ENCODE assay signal across 21 cellular contexts in genomic region chr17:70108166-70108565, GRCh38. TPM values are rescaled to one million over a fixed set of nuclear protein-coding genes. Genes with fewer than 3 reads are reported as not detected.
DNase-seq lines count a peak whose midpoint lies in the region; ATAC-seq, FAIRE-seq and TF ChIP-seq lines count a peak whose summit lies in the region.
"Had no signal": no experiment of that assay in that cellular context is flagged by ENCODE, and none has a peak within 500 bp of the region (broad histone marks: within the 10 kb centered on the region; RNA-seq: fewer than 3 reads in every experiment).

No MANE protein-coding gene starts in this region.

- peaks cover 26% of the 10 kb centered on the region for H3K4me1 Mint-ChIP-seq in astrocyte (ENCODE audit: low read depth, unreplicated experiment)
- H3K4me1 Mint-ChIP-seq: B cell; CD4-positive, alpha-beta memory T cell had no signal

- DNase-seq in astrocyte (ENCODE audit: low read depth) (peak; percentile 8), sciatic nerve (ENCODE audit: low spot score) (no peak), NCI-H2196 (lab: John Stamatoyannopoulos, UW; ENCODE audit: unreplicated experiment) (no peak), SKM-1 (lab: John Stamatoyannopoulos, UW; ENCODE audit: unreplicated experiment) (no peak), AG08395 (ENCODE audit: low spot score) (no peak), DMS153 (lab: John Stamatoyannopoulos, UW) (no peak)
- DNase-seq: 8988T; ACHN; C1 segment of cervical spinal cord; Calu3; CD4-positive, alpha-beta memory T cell; COR-L47; DND-41; GOT3; HFFc6 had no signal

- no peaks in the 10 kb centered on the region for H3K9me3 Mint-ChIP-seq in astrocyte (ENCODE audit: unreplicated experiment)
- H3K9me3 Mint-ChIP-seq: HFFc6 had no signal

- no peaks in the 10 kb centered on the region for H4K20me1 ChIP-seq in BLaER1 treated with 17β-estradiol and CSF1 and Interleukin-3, amounts not matched to agents 10 nM and 100 nM
- no peaks in the 10 kb centered on the region for H4K20me1 ChIP-seq in astrocyte (ENCODE audit: insufficient read depth, low read length)

- no peaks in the 10 kb centered on the region for H3K27me3 Mint-ChIP-seq in astrocyte (ENCODE audit: low read depth, unreplicated experiment)
- H3K27me3 Mint-ChIP-seq: B cell had no signal

- peak overlapping the region; percentile 79 for H3K27ac Mint-ChIP-seq in astrocyte (ENCODE audit: unreplicated experiment)
- H3K27ac Mint-ChIP-seq: B cell; CD4-positive, alpha-beta memory T cell; HFFc6 had no signal

- H3K27ac ChIP-seq in BLaER1 treated with 17β-estradiol and CSF1 and Interleukin-3, amounts not matched to agents 10 nM and 100 nM: no peak overlapping the region
- H3K27ac ChIP-seq in astrocyte (ENCODE audit: low read depth, low read length): no peak overlapping the region
- H3K27ac ChIP-seq: A549 had no signal

- peak overlapping the region in 6 of 11 experiments; percentile 78 to 87 (median 82); a peak in 10 of 22 replicates for H3K4me2 ChIP-seq in BLaER1 treated with 17β-estradiol and CSF1 and Interleukin-3, amounts not matched to agents 10 nM and 100 nM
- H3K4me2 ChIP-seq in astrocyte (ENCODE audit: low read length): no peak overlapping the region
- H3K4me2 ChIP-seq: A549 had no signal

- H3K79me2 ChIP-seq in astrocyte (ENCODE audit: insufficient read depth, low read length): no peaks in the 10 kb centered on the region

- H3K9ac ChIP-seq in BLaER1 treated with 17β-estradiol and CSF1 and Interleukin-3, amounts not matched to agents 10 nM and 100 nM: no peak overlapping the region
- no peak overlapping the region for H3K9ac ChIP-seq in astrocyte (ENCODE audit: low read length)

- no peak overlapping the region for H2AFZ ChIP-seq in astrocyte (ENCODE audit: low read depth, low read length)

- peaks cover 12 to 43% (median 27%) of the 10 kb centered on the region in 11 experiments for H3K9me3 ChIP-seq in BLaER1 treated with 17β-estradiol and CSF1 and Interleukin-3, amounts not matched to agents 10 nM and 100 nM (replicated peaks in 1 of 11)
- H3K9me3 ChIP-seq in astrocyte (ENCODE audit: insufficient read depth, low read depth, low read length): no peaks in the 10 kb centered on the region
- H3K9me3 ChIP-seq: A549, HAP-1 had no signal

- intact Hi-C loops in sciatic nerve (cut with DNase I): no loop called here

- no peaks in the 10 kb centered on the region for H3K36me3 Mint-ChIP-seq in astrocyte (ENCODE audit: low read depth, unreplicated experiment)
- H3K36me3 Mint-ChIP-seq: CD4-positive, alpha-beta memory T cell had no signal

- no peak overlapping the region for H3K4me3 Mint-ChIP-seq in astrocyte (ENCODE audit: unreplicated experiment)
- H3K4me3 Mint-ChIP-seq: B cell; CD4-positive, alpha-beta memory T cell; HFFc6 had no signal

- peaks cover 21 to 62% (median 47%) of the 10 kb centered on the region in 10 experiments for H3K4me1 ChIP-seq in BLaER1 treated with 17β-estradiol and CSF1 and Interleukin-3, amounts not matched to agents 10 nM and 100 nM
- peaks cover 9% of the 10 kb centered on the region for H3K4me1 ChIP-seq in astrocyte (ENCODE audit: insufficient read depth, low read length)
- H3K4me1 ChIP-seq: A549, HAP-1 had no signal

- H3K27me3 ChIP-seq in BLaER1 treated with 17β-estradiol and CSF1 and Interleukin-3, amounts not matched to agents 10 nM and 100 nM: no peaks in the 10 kb centered on the region
- H3K27me3 ChIP-seq in astrocyte (ENCODE audit: insufficient read depth, low read length): no peaks in the 10 kb centered on the region

- no peak for TF ChIP-seq CTCF in astrocyte (IDR thresholded peaks at IDR 0.05; ENCODE audit: insufficient read depth, low read depth, low read length)

- ATAC-seq in sciatic nerve: peak; percentile 48
- ATAC-seq: A549 had no signal

- FAIRE-seq in astrocyte (lab: Jason Lieb, UNC): no peak
- FAIRE-seq: A549, GM12892, H54 had no signal

- peaks cover 0 to 51% (median 35%) of the 10 kb centered on the region in 11 experiments; a peak in 14 of 22 replicates for H3K36me3 ChIP-seq in BLaER1 treated with 17β-estradiol and CSF1 and Interleukin-3, amounts not matched to agents 10 nM and 100 nM
- no peaks in the 10 kb centered on the region for H3K36me3 ChIP-seq in astrocyte (ENCODE audit: insufficient read depth, low read length)
- H3K36me3 ChIP-seq: HAP-1 had no signal

- H3K4me3 ChIP-seq in BLaER1 treated with 17β-estradiol and CSF1 and Interleukin-3, amounts not matched to agents 10 nM and 100 nM: peak overlapping the region in 2 of 10 experiments; percentile 12 to 51; a peak in 2 of 20 replicates
- no peak overlapping the region for H3K4me3 ChIP-seq in astrocyte (ENCODE audit: insufficient read depth, low read depth, low read length)
- H3K4me3 ChIP-seq: A549, HAP-1 had no signal

RNA-seq across cellular contexts. Expression of gene KCNJ16, which starts 33.1 kb away (rescaled TPM):
- total RNA-seq in astrocyte: 0.73 and 1.5 TPM in 2 replicates
- total RNA-seq in sciatic nerve: 10.3 TPM
- total RNA-seq: B cell; Calu3; CD4-positive, alpha-beta memory T cell; HFFc6 had no signal
